10 cellular contexts compared by ENCODE assay signal in the genomic region with DNA sequence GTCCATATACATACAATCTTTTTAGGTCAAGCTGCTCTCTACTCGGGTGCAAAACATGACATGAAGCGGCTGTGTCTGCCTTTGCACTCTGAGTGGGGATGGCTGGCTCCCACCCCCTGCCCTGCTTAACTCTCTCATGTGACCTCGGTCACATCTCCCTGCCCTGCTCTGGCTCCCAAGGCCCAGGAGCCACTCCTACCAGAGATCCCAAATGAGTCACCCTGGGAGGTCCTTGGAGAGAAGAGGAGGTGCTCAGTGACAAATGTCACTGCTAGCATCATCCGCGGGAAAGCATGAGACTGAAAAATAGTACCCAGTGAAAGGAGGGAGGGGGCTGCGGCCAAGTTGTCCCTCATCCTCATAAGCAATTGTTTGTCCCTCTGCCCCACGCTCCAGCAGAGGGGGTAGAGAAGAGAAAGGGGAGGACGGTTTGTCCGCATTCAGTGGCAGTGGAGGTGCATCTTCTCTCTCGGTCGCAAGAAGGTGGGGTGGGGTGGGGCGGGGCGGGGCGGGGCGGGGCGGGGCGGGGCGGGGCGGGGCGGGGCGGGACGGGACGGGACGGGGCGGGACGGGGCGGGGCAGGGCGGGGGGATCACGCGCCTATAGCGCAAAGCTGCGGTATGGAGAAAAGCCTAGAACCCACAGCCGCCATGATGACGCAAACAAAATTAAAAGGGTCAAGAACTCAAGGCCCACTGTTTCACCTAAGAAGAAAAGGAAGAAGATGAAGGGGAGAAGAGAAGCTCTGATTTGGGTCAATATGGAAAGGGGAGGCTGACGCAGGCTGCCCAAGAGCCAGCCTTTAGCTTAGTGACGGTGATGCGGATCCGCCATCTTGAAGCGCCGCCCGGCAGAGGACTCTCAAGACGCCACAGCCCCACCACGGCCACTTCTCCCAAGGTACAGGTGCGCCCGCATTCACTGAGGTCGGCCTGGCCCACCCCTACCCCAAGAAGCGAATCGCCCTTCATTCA.
DNase-seq lines count a peak whose midpoint lies in the region; ATAC-seq and TF ChIP-seq lines count a peak whose summit lies in the region.
"Had no signal": no experiment of that assay in that cellular context is flagged by ENCODE, and none has a peak within 500 bp of the region (broad histone marks: within the 10 kb centered on the region; RNA-seq: fewer than 3 reads in every experiment).

No MANE protein-coding gene starts in this region.

- no peaks in the 10 kb centered on the region for H3K9me3 ChIP-seq in esophagus muscularis mucosa
- no peaks in the 10 kb centered on the region for H3K9me3 ChIP-seq in uterus
- H3K9me3 ChIP-seq: SK-N-SH had no signal

- CTCF ChIA-PET in activated naive CD4-positive, alpha-beta T cell treated with anti-CD3 and anti-CD28 coated beads for 36 hours (lab: Charles Lee) = interaction anchor here (1.0 to 2.0 kb wide), 8 partner anchors 21 to 145 kb away, joined by 3 to 11 read pairs (median 8); no protein-coding TSS in a partner anchor
- CTCF ChIA-PET in activated CD4-positive, alpha-beta T cell treated with anti-CD3 and anti-CD28 coated beads for 36 hours (lab: Charles Lee) = interaction anchor here (0.6 to 1.7 kb wide), 4 partner anchors 20 to 240 kb away, joined by 3 to 8 read pairs (median 6); no protein-coding TSS in a partner anchor

- H3K9me3 Mint-ChIP-seq in activated naive CD4-positive, alpha-beta T cell treated with anti-CD3 and anti-CD28 coated beads for 36 hours = no peaks in the 10 kb centered on the region
- no peaks in the 10 kb centered on the region for H3K9me3 Mint-ChIP-seq in activated CD4-positive, alpha-beta T cell treated with anti-CD3 and anti-CD28 coated beads for 36 hours (ENCODE audit: low read depth)

- no peaks in the 10 kb centered on the region for H3K27me3 Mint-ChIP-seq in activated naive CD4-positive, alpha-beta T cell treated with anti-CD3 and anti-CD28 coated beads for 36 hours (ENCODE audit: low read depth)
- H3K27me3 Mint-ChIP-seq in activated CD4-positive, alpha-beta T cell treated with anti-CD3 and anti-CD28 coated beads for 36 hours = no peaks in the 10 kb centered on the region

- POLR2A ChIA-PET in activated CD4-positive, alpha-beta T cell treated with anti-CD3 and anti-CD28 coated beads for 36 hours (lab: Charles Lee) = interaction anchor here (0.5 kb wide), 1 partner anchor 45 kb away, joined by 11 read pairs; no protein-coding TSS in a partner anchor

- H3K36me3 ChIP-seq in esophagus muscularis mucosa (peaks cover 47 to 87% (median 66%) of the 10 kb centered on the region in 4 donors), uterus (no peaks in the 10 kb centered on the region)

- peaks cover 85% of the 10 kb centered on the region for H3K4me1 Mint-ChIP-seq in activated naive CD4-positive, alpha-beta T cell treated with anti-CD3 and anti-CD28 coated beads for 36 hours (ENCODE audit: low read depth)
- peaks cover 78% of the 10 kb centered on the region for H3K4me1 Mint-ChIP-seq in activated CD4-positive, alpha-beta T cell treated with anti-CD3 and anti-CD28 coated beads for 36 hours

- H3K4me3 ChIP-seq in esophagus muscularis mucosa (peak overlapping the region; percentile 79 to 89 (median 84)), uterus (peak overlapping the region in 1 of 2 donors; percentile 78)

- H3K4me3 Mint-ChIP-seq in activated naive CD4-positive, alpha-beta T cell treated with anti-CD3 and anti-CD28 coated beads for 36 hours = no peak overlapping the region
- H3K4me3 Mint-ChIP-seq in activated CD4-positive, alpha-beta T cell treated with anti-CD3 and anti-CD28 coated beads for 36 hours = no peak overlapping the region

- H3K36me3 Mint-ChIP-seq in activated naive CD4-positive, alpha-beta T cell treated with anti-CD3 and anti-CD28 coated beads for 36 hours (ENCODE audit: low read depth) = peaks cover 35% of the 10 kb centered on the region
- peaks cover 62% of the 10 kb centered on the region for H3K36me3 Mint-ChIP-seq in activated CD4-positive, alpha-beta T cell treated with anti-CD3 and anti-CD28 coated beads for 36 hours (ENCODE audit: low read depth)

- peak overlapping the region; percentile 97 to 99 (median 98) for H3K27ac ChIP-seq in esophagus muscularis mucosa (replicated peaks in 1 of 4)
- H3K27ac ChIP-seq in uterus = peak overlapping the region; percentile 10 to 95

- WGBS in esophagus muscularis mucosa = 87% methylated on average over 47 of the region's 48 CpGs

- peaks cover 65 to 91% (median 88%) of the 10 kb centered on the region in 4 donors for H3K4me1 ChIP-seq in esophagus muscularis mucosa
- H3K4me1 ChIP-seq in uterus = peaks cover 27 to 56% of the 10 kb centered on the region in 2 donors

- TF ChIP-seq EP300 in esophagus muscularis mucosa (IDR thresholded peaks at IDR 0.05) = no peak

- no peak for DNase-seq in activated naive CD4-positive, alpha-beta T cell treated with anti-CD3 and anti-CD28 coated beads for 36 hours
- no peak for DNase-seq in activated naive CD4-positive, alpha-beta T cell treated with anti-CD3 and anti-CD28 coated beads, Interleukin-2, amount 50 U/mL, for 16 hours
- DNase-seq in esophagus muscularis mucosa (ENCODE audit: extremely low spot score) = no peak
- DNase-seq in omental fat pad (ENCODE audit: low spot score) = peak; percentile 17
- DNase-seq in uterus = peak in 1 of 2 donors; percentile 13
- no peak for DNase-seq in activated CD4-positive, alpha-beta T cell treated with anti-CD3 and anti-CD28 coated beads for 36 hours
- no peak for DNase-seq in HPDE6-E6E7 (ENCODE audit: extremely low spot score)
- DNase-seq: NCI-H1436 treated with DMSO at 0.1 percent for 48 hours, SK-N-SH had no signal

- no peak for TF ChIP-seq CTCF in esophagus muscularis mucosa (IDR thresholded peaks at IDR 0.05)
- no peak for TF ChIP-seq CTCF in omental fat pad (IDR thresholded peaks at IDR 0.05)
- no peak for TF ChIP-seq CTCF in uterus (IDR thresholded peaks at IDR 0.05)

- TF ChIP-seq POLR2A in esophagus muscularis mucosa (IDR thresholded peaks at IDR 0.05; ENCODE audit: low read depth) (no peak), uterus (IDR thresholded peaks at IDR 0.05) (no peak)

- no peak for ATAC-seq in omental fat pad (ENCODE audit: low FRiP score)
- no peak for ATAC-seq in GM19467 (IDR thresholded peaks at IDR 0.05; ENCODE audit: unreplicated experiment)
- ATAC-seq in activated CD4-positive, alpha-beta T cell treated with anti-CD3 and anti-CD28 coated beads for 36 hours = no peak

- H3K27me3 ChIP-seq in esophagus muscularis mucosa (no peaks in the 10 kb centered on the region), uterus (no peaks in the 10 kb centered on the region)

- peak overlapping the region; percentile 19 for H3K27ac Mint-ChIP-seq in activated naive CD4-positive, alpha-beta T cell treated with anti-CD3 and anti-CD28 coated beads for 36 hours
- H3K27ac Mint-ChIP-seq in activated CD4-positive, alpha-beta T cell treated with anti-CD3 and anti-CD28 coated beads for 36 hours = no peak overlapping the region

- intact Hi-C loops in activated naive CD4-positive, alpha-beta T cell treated with anti-CD3 and anti-CD28 coated beads for 36 hours (cut with micrococcal nuclease) = no loop called here
- intact Hi-C loops in esophagus muscularis mucosa (cut with DNase I) = loop anchor here (10.0 kb wide), 1 partner anchor 47 kb away; no protein-coding TSS in a partner anchor
- intact Hi-C loops in uterus (cut with DNase I; ENCODE audit: low total_unique reads) = no loop called here
- intact Hi-C loops in activated CD4-positive, alpha-beta T cell treated with anti-CD3 and anti-CD28 coated beads for 36 hours (cut with DNase I, micrococcal nuclease) = no loop called here
